ENCODE assay signal across 10 cellular contexts in the genomic region with DNA sequence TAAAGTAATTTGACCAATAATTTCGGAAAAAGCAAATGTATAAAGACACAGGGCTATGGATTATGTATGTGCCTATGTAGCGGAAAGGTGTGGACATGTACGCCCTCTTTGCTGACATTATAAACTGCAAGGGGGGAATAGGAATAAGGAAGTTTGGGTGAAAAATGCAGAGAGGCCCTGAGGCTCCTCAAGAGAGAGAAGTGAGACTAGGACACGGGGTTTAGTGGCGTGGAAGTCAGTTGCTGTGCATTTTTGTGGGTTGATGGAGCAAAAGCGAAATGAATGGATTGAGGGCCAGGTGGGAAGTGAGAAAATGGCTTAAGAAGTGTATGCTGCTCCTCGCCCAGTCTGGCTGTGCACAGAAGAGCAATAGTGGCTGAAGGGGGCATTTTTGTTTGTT.
A peak's percentile ranks its signal among the peaks of the same experiment; 100 is the strongest.
DNase-seq lines count a peak whose midpoint lies in the region; ATAC-seq and TF ChIP-seq lines count a peak whose summit lies in the region.
"Had no signal": no experiment of that assay in that cellular context is flagged by ENCODE, and none has a peak within 500 bp of the region (broad histone marks: within the 10 kb centered on the region; RNA-seq: fewer than 3 reads in every experiment).

No MANE protein-coding gene starts in this region.

- peak overlapping the region; percentile 5; the same call in 1 of the 2 replicates for H3K4me2 ChIP-seq in PC-9

- H4K20me1 ChIP-seq in PC-9 (ENCODE audit: insufficient read depth): no peaks in the 10 kb centered on the region

- H3K4me1 ChIP-seq in heart right ventricle (peaks cover 0 to 40% (median 11%) of the 10 kb centered on the region in 9 donors), PC-9 (replicated peaks; ENCODE audit: insufficient read depth) (peaks cover 34% of the 10 kb centered on the region), upper lobe of right lung (peaks cover 24% of the 10 kb centered on the region), Peyer's patch (peaks cover 0 to 9% (median 0%) of the 10 kb centered on the region in 4 donors)
- H3K4me1 ChIP-seq: gastrocnemius medialis had no signal

- H3K27ac ChIP-seq in heart right ventricle (no peak overlapping the region), PC-9 (peak overlapping the region; percentile 78), upper lobe of right lung (peak overlapping the region; percentile 39), Peyer's patch (no peak overlapping the region)
- H3K27ac ChIP-seq: gastrocnemius medialis had no signal

- H3F3A ChIP-seq in PC-9 (ENCODE audit: insufficient read depth, low read depth): peaks cover 28% of the 10 kb centered on the region; the same call in 1 of the 2 replicates

- BruUV-seq in PC-9 (replicated peaks; lab: Mats Ljungman, UMichigan): no TSS peak

- CTCF ChIA-PET in PC-9 (lab: Charles Lee): interaction anchor here (1.0 kb wide), 1 partner anchor 97 kb away, joined by 9 read pairs; no protein-coding TSS in a partner anchor

- H2AFZ ChIP-seq in PC-9: no peak overlapping the region

- H3K27me3 ChIP-seq in heart right ventricle (no peaks in the 10 kb centered on the region), PC-9 (ENCODE audit: insufficient read depth, low read depth) (no peaks in the 10 kb centered on the region), upper lobe of right lung (no peaks in the 10 kb centered on the region), Peyer's patch (no peaks in the 10 kb centered on the region)
- H3K27me3 ChIP-seq: gastrocnemius medialis had no signal

- no peaks in the 10 kb centered on the region for H3K9me2 ChIP-seq in PC-9 (ENCODE audit: insufficient read depth)

- H3K4me3 ChIP-seq in heart right ventricle: no peak overlapping the region
- H3K4me3 ChIP-seq in PC-9: no peak overlapping the region
- H3K4me3 ChIP-seq in upper lobe of right lung: no peak overlapping the region
- no peak overlapping the region for H3K4me3 ChIP-seq in Peyer's patch
- H3K4me3 ChIP-seq: gastrocnemius medialis had no signal

- WGBS in heart right ventricle, 2 donors: 92 to 95% methylated on average over 7 of the region's 7 CpGs

- TF ChIP-seq CTCF in heart right ventricle (IDR thresholded peaks at IDR 0.05) (no peak), PC-9 (conservative IDR thresholded peaks at IDR 0.05) (no peak), upper lobe of right lung (IDR thresholded peaks at IDR 0.05) (no peak), Peyer's patch (IDR thresholded peaks at IDR 0.05) (no peak)

- intact Hi-C loops in heart right ventricle (cut with DNase I) (loop anchor here in 9 of 10 donors (5.0 to 10.0 kb wide), 6 partner anchors 93 to 113 kb away; a partner anchor contains a TSS), Right ventricle myocardium inferior (cut with DNase I) (no loop called here), PC-9 (cut with micrococcal nuclease; ENCODE audit: unreplicated experiment) (no loop called here), left colon (cut with DNase I, micrococcal nuclease) (no loop called here), upper lobe of right lung (cut with DNase I) (no loop called here)

- no peaks in the 10 kb centered on the region for H3K9me3 ChIP-seq in heart right ventricle
- H3K9me3 ChIP-seq in PC-9 (ENCODE audit: insufficient read depth, low read depth): no peaks in the 10 kb centered on the region
- no peaks in the 10 kb centered on the region for H3K9me3 ChIP-seq in upper lobe of right lung
- H3K9me3 ChIP-seq in Peyer's patch: no peaks in the 10 kb centered on the region
- H3K9me3 ChIP-seq: gastrocnemius medialis had no signal

- POLR2A ChIA-PET in PC-9 (lab: Charles Lee; ENCODE audit: unreplicated experiment): no interaction called here

- TF ChIP-seq POLR2A in Peyer's patch (IDR thresholded peaks at IDR 0.05): no peak

- no peaks in the 10 kb centered on the region for H3K79me2 ChIP-seq in PC-9 (ENCODE audit: low read depth)

- no peak for DNase-seq in heart right ventricle
- no peak for DNase-seq in Right ventricle myocardium inferior (ENCODE audit: missing footprints)
- peak in 1 of 2 experiments; percentile 37 for DNase-seq in PC-9
- DNase-seq in left colon: no peak
- DNase-seq in upper lobe of right lung: no peak
- no peak for DNase-seq in AG20443 (ENCODE audit: low spot score)
- no peak for DNase-seq in NCI-H146 (lab: John Stamatoyannopoulos, UW)
- no peak for DNase-seq in Peyer's patch
- DNase-seq: gastrocnemius medialis, NCI-H187 treated with DMSO at 0.1 percent for 48 hours had no signal

- H3K36me3 ChIP-seq in heart right ventricle (no peaks in the 10 kb centered on the region), PC-9 (ENCODE audit: low read depth) (no peaks in the 10 kb centered on the region), upper lobe of right lung (peaks cover 8% of the 10 kb centered on the region), Peyer's patch (no peaks in the 10 kb centered on the region)
- H3K36me3 ChIP-seq: gastrocnemius medialis had no signal

- ATAC-seq in heart right ventricle (peak in 5 of 8 donors; percentile 22 to 52 (median 32)), Right ventricle myocardium inferior (no peak), left colon (peak; percentile 62), upper lobe of right lung (peak; percentile 69)
- ATAC-seq: gastrocnemius medialis had no signal

Comparison
In these comparisons a context has a peak if more than half of its experiments do, and no peak if none do; other contexts are left out.
1. intact Hi-C loops: an anchor here in heart right ventricle (5.0 to 10.0 kb wide); none called in Right ventricle myocardium inferior, PC-9, left colon and upper lobe of right lung.
2. H3K27ac ChIP-seq: peak in PC-9 (single experiment) and upper lobe of right lung (single experiment); none in heart right ventricle (0 of 10) and Peyer's patch (0 of 4).